Comparison of ENCODE assay signal across 13 cellular contexts in the genomic region with DNA sequence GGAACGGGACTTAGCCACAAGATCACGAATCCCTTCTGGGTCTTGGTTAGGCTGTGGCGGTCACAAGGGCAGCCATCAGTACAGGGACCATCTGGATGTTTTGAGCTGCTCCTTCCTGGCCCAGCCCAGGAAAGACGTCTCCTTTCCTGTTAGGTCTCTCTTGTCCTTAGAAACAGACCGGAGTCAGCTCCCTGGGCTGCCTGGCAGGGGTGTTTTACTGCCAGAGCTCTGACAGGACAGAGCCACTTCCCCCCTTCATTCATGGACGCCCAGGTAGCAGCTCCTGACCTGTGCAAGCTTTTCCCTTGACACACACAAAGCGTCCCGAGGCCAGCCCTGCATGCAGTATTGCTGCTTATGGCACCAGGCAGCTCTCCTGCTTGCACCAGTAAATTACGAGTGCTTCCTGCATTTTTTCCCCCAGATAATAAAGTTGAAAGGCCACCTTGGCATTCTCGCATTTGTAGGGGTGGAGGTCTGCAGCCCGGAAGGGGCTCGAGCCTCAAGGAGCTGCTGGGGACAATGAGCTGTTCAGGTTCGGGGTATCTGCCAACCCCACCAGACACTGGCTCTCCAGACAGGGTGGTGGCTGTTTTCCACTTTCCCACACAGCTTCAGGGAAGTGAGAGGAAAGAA.
DNase-seq lines count a peak whose midpoint lies in the region; ATAC-seq and TF ChIP-seq lines count a peak whose summit lies in the region.
"Had no signal": no experiment of that assay in that cellular context is flagged by ENCODE, and none has a peak within 500 bp of the region (broad histone marks: within the 10 kb centered on the region; RNA-seq: fewer than 3 reads in every experiment).

No MANE protein-coding gene starts in this region.

- TF ChIP-seq CTCF in CD4-positive, alpha-beta T cell (IDR thresholded peaks at IDR 0.05): no peak
- TF ChIP-seq CTCF in glutamatergic neuron (IDR thresholded peaks at IDR 0.05; ENCODE audit: partially characterized antibody, unreplicated experiment) (no peak), mucosa of descending colon (IDR thresholded peaks at IDR 0.05) (no peak)

- peaks cover 61% of the 10 kb centered on the region for H3K4me1 Mint-ChIP-seq in CD4-positive, alpha-beta T cell (ENCODE audit: low read depth)
- H3K4me1 Mint-ChIP-seq in glutamatergic neuron (ENCODE audit: low read depth, unreplicated experiment): peaks cover 16% of the 10 kb centered on the region

- H3K9me3 ChIP-seq in CD4-positive, alpha-beta T cell (ENCODE audit: control insufficient read depth, low read length): no peaks in the 10 kb centered on the region
- no peaks in the 10 kb centered on the region for H3K9me3 ChIP-seq in mucosa of descending colon

- DNase-seq in CD4-positive, alpha-beta T cell: peak in 1 of 10 experiments; percentile 29
- DNase-seq in MV-4-11 (lab: John Stamatoyannopoulos, UW) (peak; percentile 70), glutamatergic neuron (peak; percentile 43), mucosa of descending colon (peak in 2 of 3 donors; percentile 10 to 27), retina (no peak)
- DNase-seq: activated CD8-positive, alpha-beta memory T cell treated with anti-CD3 and anti-CD28 coated beads, Interleukin-2, amount 10 ng/mL, durations not matched to agents 7 days and 5 days; NCI-H1930; SIG-M5; stimulated activated naive CD4-positive, alpha-beta T cell treated with Interleukin-2 at 50 U/mL for 16 hours had no signal

- no peak overlapping the region for H3K4me3 Mint-ChIP-seq in CD4-positive, alpha-beta T cell
- peak overlapping the region; percentile 16 for H3K4me3 Mint-ChIP-seq in glutamatergic neuron (ENCODE audit: unreplicated experiment)
- H3K4me3 Mint-ChIP-seq: activated CD8-positive, alpha-beta memory T cell treated with anti-CD3 and anti-CD28 coated beads, Interleukin-2, amount 10 ng/mL, durations not matched to agents 7 days and 5 days; B cell had no signal

- H3K27ac Mint-ChIP-seq in CD4-positive, alpha-beta T cell: peak overlapping the region; percentile 62
- peak overlapping the region; percentile 65 for H3K27ac Mint-ChIP-seq in glutamatergic neuron (ENCODE audit: unreplicated experiment)
- H3K27ac Mint-ChIP-seq: activated CD8-positive, alpha-beta memory T cell treated with anti-CD3 and anti-CD28 coated beads, Interleukin-2, amount 10 ng/mL, durations not matched to agents 7 days and 5 days; B cell had no signal

- CTCF ChIA-PET in CD4-positive, alpha-beta T cell (lab: Charles Lee): interaction anchor here (1.9 to 2.5 kb wide), 2 partner anchors 11 to 12 kb away, joined by 4 to 13 read pairs; no protein-coding TSS in a partner anchor

- H3K4me1 ChIP-seq in mucosa of descending colon (ENCODE audit: low read depth): no peaks in the 10 kb centered on the region

- no peak for ATAC-seq in CD4-positive, alpha-beta T cell (ENCODE audit: poor library complexity)
- ATAC-seq in mucosa of descending colon: no peak
- ATAC-seq in HG03159 (IDR thresholded peaks at IDR 0.05; ENCODE audit: unreplicated experiment): no peak
- no peak for ATAC-seq in GM21360 (IDR thresholded peaks at IDR 0.05; ENCODE audit: unreplicated experiment)
- no peak for ATAC-seq in GM21367 (IDR thresholded peaks at IDR 0.05; ENCODE audit: unreplicated experiment)
- ATAC-seq: activated CD8-positive, alpha-beta memory T cell treated with anti-CD3 and anti-CD28 coated beads, Interleukin-2, amount 10 ng/mL, durations not matched to agents 7 days and 5 days had no signal

- peaks cover 59% of the 10 kb centered on the region for H3K36me3 Mint-ChIP-seq in CD4-positive, alpha-beta T cell (ENCODE audit: low read depth)
- H3K36me3 Mint-ChIP-seq in glutamatergic neuron (ENCODE audit: unreplicated experiment): peaks cover 5% of the 10 kb centered on the region

- no peaks in the 10 kb centered on the region for H3K27me3 Mint-ChIP-seq in CD4-positive, alpha-beta T cell
- H3K27me3 Mint-ChIP-seq in glutamatergic neuron (ENCODE audit: unreplicated experiment): peaks cover 6% of the 10 kb centered on the region
- H3K27me3 Mint-ChIP-seq: activated CD8-positive, alpha-beta memory T cell treated with anti-CD3 and anti-CD28 coated beads, Interleukin-2, amount 10 ng/mL, durations not matched to agents 7 days and 5 days; B cell had no signal

- H3K27ac ChIP-seq in CD4-positive, alpha-beta T cell (ENCODE audit: low read depth, low read length): no peak overlapping the region

- H3K27me3 ChIP-seq in CD4-positive, alpha-beta T cell (ENCODE audit: control insufficient read depth, insufficient read depth, low read length): no peaks in the 10 kb centered on the region

- no peak overlapping the region for H3K4me3 ChIP-seq in mucosa of descending colon

- intact Hi-C loops in CD4-positive, alpha-beta T cell (cut with DNase I, micrococcal nuclease): no loop called here
- intact Hi-C loops in mucosa of descending colon (cut with DNase I, micrococcal nuclease): no loop called here

- H3K9me3 Mint-ChIP-seq in CD4-positive, alpha-beta T cell: no peaks in the 10 kb centered on the region
- peaks cover 8% of the 10 kb centered on the region for H3K9me3 Mint-ChIP-seq in glutamatergic neuron (ENCODE audit: unreplicated experiment)

- POLR2A ChIA-PET in CD4-positive, alpha-beta T cell (lab: Charles Lee): interaction anchor here (0.9 to 1.9 kb wide), 2 partner anchors 11 to 14 kb away, joined by 3 to 6 read pairs; no protein-coding TSS in a partner anchor

- no peaks in the 10 kb centered on the region for H3K36me3 ChIP-seq in mucosa of descending colon (ENCODE audit: low read depth)
